Comparison of ENCODE assay signal across 26 cellular contexts in genomic region chr10:34107623-34108516, GRCh38.
"Had no signal": no experiment of that assay in that cellular context is flagged by ENCODE, and none has a peak within 500 bp of the region (broad histone marks: within the 10 kb centered on the region; RNA-seq: fewer than 3 reads in every experiment).

No MANE protein-coding gene starts in this region.

- ATAC-seq: lower lobe of right lung; natural killer cell; right cardiac atrium; sciatic nerve; stimulated activated effector memory CD8-positive, alpha-beta T cell treated with anti-CD3 and anti-CD28 coated beads, Interleukin-12 subunit alpha, Interleukin-12 subunit beta, amount 100 ng/mL, for 72 hours; upper lobe of right lung had no signal

- H3K4me1 ChIP-seq: lower lobe of right lung had no signal

- H3K9ac ChIP-seq: neural progenitor cell had no signal

- DNase-seq: hippocampal formation; left ventricle myocardium inferior; lower lobe of right lung; mammary epithelial cell; mesenchymal stem cell; naive B cell; natural killer cell; nephron progenitor cell; occipital lobe; ovary; retina; right cardiac atrium; spleen; stimulated activated CD4-positive, alpha-beta T cell treated with anti-CD3 and anti-CD28 coated beads, Interleukin-4, amount 100 ng/mL, for 24 hours; stimulated activated naive CD4-positive, alpha-beta T cell; tibial artery; trophoblast cell; upper lobe of right lung had no signal

- H3K27me3 ChIP-seq: neural progenitor cell, neutrophil, ovary, spleen, suprapubic skin, tibial artery, upper lobe of right lung had no signal

- FAIRE-seq: keratinocyte had no signal

- H3K36me3 ChIP-seq: neural progenitor cell, neutrophil, ovary, spleen, upper lobe of right lung had no signal

- H3K27ac ChIP-seq: left ventricle myocardium inferior, lower lobe of right lung, neural progenitor cell, neutrophil, ovary, skin epidermis, spleen, suprapubic skin, thoracic aorta, tibial artery, upper lobe of right lung had no signal

- H3K4me3 ChIP-seq: left ventricle myocardium inferior, lower lobe of right lung, neural progenitor cell, ovary, skin epidermis, spleen, suprapubic skin, thoracic aorta, tibial artery, upper lobe of right lung had no signal

- H3K4me2 ChIP-seq: neural progenitor cell had no signal

- H2AFZ ChIP-seq: neural progenitor cell had no signal

- H3K9me3 ChIP-seq: left ventricle myocardium inferior, lower lobe of right lung, neutrophil, ovary, suprapubic skin, thoracic aorta, tibial artery, upper lobe of right lung had no signal
